ENCODE assay signal across 18 cellular contexts in genomic region chr1:34843392-34844251, GRCh38. TPM values are rescaled to one million over a fixed set of nuclear protein-coding genes. Genes with fewer than 3 reads are reported as not detected.
DNase-seq lines count a peak whose midpoint lies in the region; ATAC-seq, FAIRE-seq and TF ChIP-seq lines count a peak whose summit lies in the region.
"Had no signal": no experiment of that assay in that cellular context is flagged by ENCODE, and none has a peak within 500 bp of the region (broad histone marks: within the 10 kb centered on the region; RNA-seq: fewer than 3 reads in every experiment).

No MANE protein-coding gene starts in this region.

- no peak overlapping the region for H3K27ac Mint-ChIP-seq in Calu3 (ENCODE audit: unreplicated experiment)
- H3K27ac Mint-ChIP-seq: B cell had no signal

- H3K4me3 Mint-ChIP-seq in Calu3 (ENCODE audit: low read depth, unreplicated experiment), result no peak overlapping the region
- H3K4me3 Mint-ChIP-seq: B cell had no signal

- TF ChIP-seq POLR2A in H54 (IDR thresholded peaks at IDR 0.05; ENCODE audit: low read depth, low read length), result no peak

- H3K27ac ChIP-seq in HUES48 (ENCODE audit: low read depth, low read length), result peak overlapping the region; percentile 87
- H3K27ac ChIP-seq: prostate gland, RWPE1 had no signal

- no peaks in the 10 kb centered on the region for H3K9me3 Mint-ChIP-seq in Calu3 (ENCODE audit: low read depth, unreplicated experiment)

- peaks cover 8% of the 10 kb centered on the region for H3K4me1 Mint-ChIP-seq in Calu3 (ENCODE audit: low read depth, unreplicated experiment)
- H3K4me1 Mint-ChIP-seq: B cell had no signal

- no peaks in the 10 kb centered on the region for H3K36me3 ChIP-seq in HUES48 (ENCODE audit: control insufficient read depth, insufficient read depth, low read length)
- H3K36me3 ChIP-seq in neuron (ENCODE audit: insufficient read depth, low read length), result no peaks in the 10 kb centered on the region
- H3K36me3 ChIP-seq: prostate gland had no signal

- H3K4me1 ChIP-seq in HUES48 (ENCODE audit: control insufficient read depth, insufficient read depth, low read length), result peaks cover 23% of the 10 kb centered on the region
- peaks cover 56% of the 10 kb centered on the region for H3K4me1 ChIP-seq in neuron (ENCODE audit: insufficient read depth, low read length)
- H3K4me1 ChIP-seq: prostate gland had no signal

- intact Hi-C loops in left cardiac atrium (cut with DNase I) (no loop called here), Calu3 (cut with micrococcal nuclease; ENCODE audit: unreplicated experiment) (no loop called here)

- no peak for FAIRE-seq in H54 (lab: Jason Lieb, UNC)

- BruUV-seq in Calu3 (replicated peaks; lab: Mats Ljungman, UMichigan), result no TSS peak

- DNase-seq in UCSD-AML1 (lab: John Stamatoyannopoulos, UW; ENCODE audit: unreplicated experiment), result peak; percentile 52
- peak; percentile 44 for DNase-seq in left cardiac atrium
- no peak for DNase-seq in Ammon's horn (ENCODE audit: low spot score)
- DNase-seq in amygdala (lab: John Stamatoyannopoulos, UW), result no peak
- DNase-seq in Calu3, result no peak
- no peak for DNase-seq in H54 (ENCODE audit: insufficient read length, low spot score)
- DNase-seq: activated CD8-positive, alpha-beta memory T cell treated with anti-CD3 and anti-CD28 coated beads for 24 hours; activated naive CD4-positive, alpha-beta T cell treated with anti-CD3 and anti-CD28 coated beads, Interleukin-2, amount 50 U/mL, for 16 hours; esophagus squamous epithelium; Karpas-422; NCI-H1930; stimulated activated CD4-positive, alpha-beta T cell treated with anti-CD3 and anti-CD28 coated beads, Interleukin-2, amount 100 ng/mL, for 48 hours had no signal

- peak overlapping the region; percentile 11 for H2AFZ ChIP-seq in neuron (ENCODE audit: low read depth, low read length)

- H3K27me3 ChIP-seq in HUES48 (ENCODE audit: control insufficient read depth, insufficient read depth, low read length), result no peaks in the 10 kb centered on the region
- no peaks in the 10 kb centered on the region for H3K27me3 ChIP-seq in neuron (ENCODE audit: insufficient read depth, low read length)
- H3K27me3 ChIP-seq: esophagus squamous epithelium had no signal

- no peak for ATAC-seq in left cardiac atrium

- CTCF ChIA-PET in Calu3 (lab: Charles Lee), result no interaction called here

- H3K9ac ChIP-seq in HUES48 (ENCODE audit: low read depth, low read length), result no peak overlapping the region

- H3K4me3 ChIP-seq in HUES48 (ENCODE audit: low read depth, low read length) (no peak overlapping the region), neuron (ENCODE audit: low read length) (no peak overlapping the region)
- H3K4me3 ChIP-seq: esophagus squamous epithelium, prostate gland had no signal

- H3K9me3 ChIP-seq in HUES48 (ENCODE audit: control insufficient read depth, insufficient read depth, low read length) (no peaks in the 10 kb centered on the region), neuron (ENCODE audit: low read length) (no peaks in the 10 kb centered on the region)
- H3K9me3 ChIP-seq: esophagus squamous epithelium, prostate gland had no signal

- H3K27me3 Mint-ChIP-seq in Calu3 (ENCODE audit: unreplicated experiment), result no peaks in the 10 kb centered on the region
- H3K27me3 Mint-ChIP-seq: B cell had no signal

- no peaks in the 10 kb centered on the region for H3K36me3 Mint-ChIP-seq in Calu3 (ENCODE audit: insufficient read depth, unreplicated experiment)

- TF ChIP-seq CTCF in Calu3 (IDR thresholded peaks at IDR 0.05; ENCODE audit: unreplicated experiment), result no peak

RNA-seq across cellular contexts. Expression of gene SMIM12, which starts 15.9 kb away (rescaled TPM):
- total RNA-seq in left cardiac atrium (10 to 100 TPM; 40.0 to 68.2 TPM), Calu3 (2022) (35.8 and 36.8 TPM in 2 replicates)

RNA-seq across cellular contexts. Expression of gene GJA4, which starts 50.8 kb away (rescaled TPM):
- total RNA-seq in left cardiac atrium (10 to 100 TPM; 25.5 to 35.1 TPM), Calu3 (2022) (not detected in 2 replicates)
- total RNA-seq: B cell, Daoy had no signal

Comparison
In these comparisons a context has a peak if more than half of its experiments do, and no peak if none do; other contexts are left out.
1. DNase-seq: peak in UCSD-AML1 (single experiment) and left cardiac atrium (single experiment); none in Ammon's horn (single experiment), amygdala (0 of 56), Calu3 (single experiment) and H54 (single experiment).
2. RNA of gene GJA4, which starts 50.8 kb away (total RNA-seq): 25.5 to 35.1 TPM in left cardiac atrium; not detected in Calu3; every median in the first group is over 10 times any median in the second.